Comparison of ENCODE assay signal across 8 cellular contexts in genomic region chr3:172040976-172041963, GRCh38. TPM values are rescaled to one million over a fixed set of nuclear protein-coding genes. Genes with fewer than 3 reads are reported as not detected.
DNase-seq lines count a peak whose midpoint lies in the region; ATAC-seq and TF ChIP-seq lines count a peak whose summit lies in the region.

No MANE protein-coding gene starts in this region.

- no peaks in the 10 kb centered on the region for H4K20me1 ChIP-seq in SU-DHL-6 (ENCODE audit: low read depth, low read length)

- peak overlapping the region; percentile 80 for H3K4me3 Mint-ChIP-seq in activated T-cell treated with anti-CD3 and anti-CD28 coated beads, Interleukin-2, amount 50 U/mL, for 4 hours

- no peaks in the 10 kb centered on the region for H3K79me2 ChIP-seq in SU-DHL-6 (ENCODE audit: insufficient read depth, low read length)

- no peaks in the 10 kb centered on the region for H3K9me3 Mint-ChIP-seq in activated T-cell treated with anti-CD3 and anti-CD28 coated beads, Interleukin-2, amount 50 U/mL, for 4 hours

- H3K4me1 Mint-ChIP-seq in activated T-cell treated with anti-CD3 and anti-CD28 coated beads, Interleukin-2, amount 50 U/mL, for 4 hours (ENCODE audit: low read depth): peaks cover 39% of the 10 kb centered on the region

- H3K27ac ChIP-seq in SU-DHL-6 (ENCODE audit: low read depth, low read length) (no peak overlapping the region), neutrophil (peak overlapping the region; percentile 93)

- no peaks in the 10 kb centered on the region for H3K27me3 ChIP-seq in SU-DHL-6 (ENCODE audit: low read length)
- no peaks in the 10 kb centered on the region for H3K27me3 ChIP-seq in neutrophil

- H3K27me3 Mint-ChIP-seq in activated T-cell treated with anti-CD3 and anti-CD28 coated beads, Interleukin-2, amount 50 U/mL, for 4 hours (ENCODE audit: low read depth): no peaks in the 10 kb centered on the region

- no peak for DNase-seq in activated T-cell treated with anti-CD3 and anti-CD28 coated beads, Interleukin-2, amount 50 U/mL, for 4 hours
- no peak for DNase-seq in activated T-cell treated with anti-CD3 and anti-CD28 coated beads, Interleukin-2, amount 50 U/mL, for 48 hours
- DNase-seq in fibroblast of peridontal ligament (ENCODE audit: extremely low read depth): peak; percentile 71
- no peak for DNase-seq in effector CD8-positive, alpha-beta T cell (lab: John Stamatoyannopoulos, UW)

- no peaks in the 10 kb centered on the region for H3K36me3 Mint-ChIP-seq in activated T-cell treated with anti-CD3 and anti-CD28 coated beads, Interleukin-2, amount 50 U/mL, for 4 hours (ENCODE audit: insufficient read depth)

- H3K9me3 ChIP-seq in SU-DHL-6 (ENCODE audit: insufficient read depth, low read length) (no peaks in the 10 kb centered on the region), neutrophil (no peaks in the 10 kb centered on the region)

- peak overlapping the region; percentile 85 for H3K4me2 ChIP-seq in SU-DHL-6 (ENCODE audit: low read depth, low read length, poor library complexity, severe bottlenecking)

- H2AFZ ChIP-seq in SU-DHL-6 (ENCODE audit: low read depth, low read length, severe bottlenecking): no peak overlapping the region

- no peak for TF ChIP-seq CTCF in SU-DHL-6 (IDR thresholded peaks at IDR 0.05; ENCODE audit: insufficient read depth, low read length, poor library complexity, severe bottlenecking)
- TF ChIP-seq CTCF in neutrophil (IDR thresholded peaks at IDR 0.05): no peak

- no peaks in the 10 kb centered on the region for H3F3A ChIP-seq in SU-DHL-6 (ENCODE audit: insufficient read depth)

- H3K4me3 ChIP-seq in SU-DHL-6 (ENCODE audit: insufficient read depth, low read length, poor library complexity, severe bottlenecking) (no peak overlapping the region), neutrophil (ENCODE audit: low read depth in 1 of 2, low read length in 1 of 2) (peak overlapping the region; percentile 95 to 98)

- H3K4me1 ChIP-seq in neutrophil (ENCODE audit: control insufficient read depth in 1 of 2, insufficient read depth in 1 of 2, low read depth in 1 of 2, low read length in 1 of 2): peaks cover 55 to 67% of the 10 kb centered on the region in 2 experiments

- no peaks in the 10 kb centered on the region for H3K36me3 ChIP-seq in SU-DHL-6 (ENCODE audit: low read length)
- H3K36me3 ChIP-seq in neutrophil: no peaks in the 10 kb centered on the region

- no peak for ATAC-seq in activated T-cell treated with anti-CD3 and anti-CD28 coated beads, Interleukin-2, amount 50 U/mL, for 4 hours
- no peak for ATAC-seq in HG03175 (IDR thresholded peaks at IDR 0.05; ENCODE audit: unreplicated experiment)
- ATAC-seq in GM21786 (IDR thresholded peaks at IDR 0.05; ENCODE audit: unreplicated experiment): no peak

- H3K9ac ChIP-seq in SU-DHL-6 (ENCODE audit: low read length): no peak overlapping the region

- H3K9me2 ChIP-seq in SU-DHL-6 (replicated peaks; ENCODE audit: insufficient read depth, low read length): no peaks in the 10 kb centered on the region

RNA-seq across cellular contexts. Expression of gene FNDC3B, which starts 1.9 kb away (rescaled TPM):
- 10 to 100 TPM; 20.3 to 23.9 (median 21.2) TPM for total RNA-seq in activated T-cell treated with anti-CD3 and anti-CD28 coated beads, Interleukin-2, amount 50 U/mL, for 4 hours
